In genomic region chr6:31621991-31622390, GRCh38 we compare ENCODE assay signal across 8 cellular contexts. TPM values are rescaled to one million over a fixed set of nuclear protein-coding genes. Genes with fewer than 3 reads are reported as not detected.
DNase-seq lines count a peak whose midpoint lies in the region; ATAC-seq and TF ChIP-seq lines count a peak whose summit lies in the region.

No MANE protein-coding gene starts in this region.

- H2AFZ ChIP-seq in OCI-LY3 (ENCODE audit: low read depth, low read length) (no peak overlapping the region), trophoblast cell (ENCODE audit: insufficient read depth, low read length, poor library complexity) (no peak overlapping the region)

- ATAC-seq in HG03280 (IDR thresholded peaks at IDR 0.05; ENCODE audit: unreplicated experiment), result no peak

- H2BK5ac ChIP-seq in trophoblast cell (ENCODE audit: low read depth, low read length, poor library complexity), result no peak overlapping the region

- WGBS in trophoblast cell (ENCODE audit: extremely low coverage, insufficient coverage, insufficient read length), result no CpG with 5 or more reads among the region's 4 CpGs

- H3K4ac ChIP-seq in trophoblast cell (ENCODE audit: low read depth, low read length), result peak overlapping the region; percentile 75

- H3K4me3 ChIP-seq in OCI-LY3 (ENCODE audit: low read length) (peak overlapping the region; percentile 98), trophoblast cell (ENCODE audit: low read depth, low read length) (no peak overlapping the region)

- H3K9me3 Mint-ChIP-seq in endothelial cell (ENCODE audit: unreplicated experiment), result no peaks in the 10 kb centered on the region

- H3K27me3 Mint-ChIP-seq in endothelial cell (ENCODE audit: unreplicated experiment), result peaks cover 8% of the 10 kb centered on the region

- H3K14ac ChIP-seq in trophoblast cell (ENCODE audit: low read length), result peak overlapping the region; percentile 61

- peaks cover 46% of the 10 kb centered on the region for H3K79me2 ChIP-seq in OCI-LY3 (ENCODE audit: low read length)
- peaks cover 17% of the 10 kb centered on the region for H3K79me2 ChIP-seq in trophoblast cell (ENCODE audit: control insufficient read depth, insufficient read depth, low read length, poor library complexity)

- no peak overlapping the region for H2BK120ac ChIP-seq in trophoblast cell (ENCODE audit: insufficient read depth, low read length, poor library complexity)

- H3K4me1 ChIP-seq in OCI-LY3 (ENCODE audit: low read length) (peaks cover 14% of the 10 kb centered on the region), trophoblast cell (ENCODE audit: control insufficient read depth in 1 of 2, insufficient read depth in 2 of 2, low read length in 2 of 2) (peaks cover 4 to 7% of the 10 kb centered on the region in 2 experiments)

- DNase-seq in EL, result peak; percentile 48
- DNase-seq in endothelial cell (ENCODE audit: low spot score), result no peak
- no peak for DNase-seq in trophoblast cell
- no peak for DNase-seq in islet precursor cell
- no peak for DNase-seq in HUDEP-2 (lab: John Stamatoyannopoulos, UW; ENCODE audit: unreplicated experiment in 76 of 76)
- no peak for DNase-seq in mucosa of gallbladder (ENCODE audit: low spot score)

- H3K4me3 Mint-ChIP-seq in endothelial cell (ENCODE audit: unreplicated experiment), result peak overlapping the region; percentile 96

- H3K4me2 ChIP-seq in OCI-LY3 (ENCODE audit: low read length) (peak overlapping the region; percentile 95), trophoblast cell (ENCODE audit: low read length) (peak overlapping the region; percentile 97)

- H3K23ac ChIP-seq in trophoblast cell (ENCODE audit: low read length), result no peak overlapping the region

- no peak overlapping the region for H4K8ac ChIP-seq in trophoblast cell (ENCODE audit: low read depth, low read length)

- no peak for TF ChIP-seq CTCF in OCI-LY3 (IDR thresholded peaks at IDR 0.05; ENCODE audit: low read depth, low read length)
- TF ChIP-seq CTCF in endothelial cell (IDR thresholded peaks at IDR 0.05; ENCODE audit: unreplicated experiment), result no peak

- H4K91ac ChIP-seq in trophoblast cell (ENCODE audit: low read depth, low read length), result peak overlapping the region; percentile 2

- H3K36me3 ChIP-seq in OCI-LY3 (replicated peaks; ENCODE audit: low read depth, low read length) (peaks cover 48% of the 10 kb centered on the region), trophoblast cell (ENCODE audit: control insufficient read depth in 1 of 2, insufficient read depth in 2 of 2, low read length in 2 of 2) (peaks cover 39% of the 10 kb centered on the region in 2 experiments)

- peak overlapping the region; percentile 94 for H3K27ac Mint-ChIP-seq in endothelial cell (ENCODE audit: unreplicated experiment)

- H3K27ac ChIP-seq in OCI-LY3 (ENCODE audit: low read length) (peak overlapping the region; percentile 85; the same call in 1 of the 2 replicates), trophoblast cell (ENCODE audit: low read depth, low read length) (peak overlapping the region; percentile 64)

- H3K27me3 ChIP-seq in OCI-LY3 (ENCODE audit: low read depth, low read length), result no peaks in the 10 kb centered on the region
- no peaks in the 10 kb centered on the region for H3K27me3 ChIP-seq in trophoblast cell (ENCODE audit: insufficient read depth, low read length)

- H3K4me1 Mint-ChIP-seq in endothelial cell (ENCODE audit: unreplicated experiment), result peaks cover 20% of the 10 kb centered on the region

- no peak overlapping the region for H4K12ac ChIP-seq in trophoblast cell (ENCODE audit: low read depth, low read length)

- H3K18ac ChIP-seq in trophoblast cell (ENCODE audit: low read length), result no peak overlapping the region

- no peaks in the 10 kb centered on the region for H3K9me3 ChIP-seq in OCI-LY3 (ENCODE audit: insufficient read depth, low read length)
- no peaks in the 10 kb centered on the region for H3K9me3 ChIP-seq in trophoblast cell (ENCODE audit: insufficient read depth, low read depth, low read length)

- H2AK5ac ChIP-seq in trophoblast cell (ENCODE audit: low read length), result no peak overlapping the region

- H3K36me3 Mint-ChIP-seq in endothelial cell (ENCODE audit: low read depth, unreplicated experiment), result peaks cover 31% of the 10 kb centered on the region

- H2BK12ac ChIP-seq in trophoblast cell (ENCODE audit: low read length), result no peak overlapping the region

- H3K79me1 ChIP-seq in trophoblast cell (ENCODE audit: low read length), result peaks cover 7% of the 10 kb centered on the region

- H3K9ac ChIP-seq in OCI-LY3 (ENCODE audit: low read length), result peak overlapping the region; percentile 99
- peak overlapping the region; percentile 68 for H3K9ac ChIP-seq in trophoblast cell (ENCODE audit: low read length)

- peaks cover 18% of the 10 kb centered on the region for H4K20me1 ChIP-seq in OCI-LY3 (ENCODE audit: insufficient read depth, low read length)

RNA-seq across cellular contexts. Expression of gene PRRC2A, which starts 1.5 kb away (rescaled TPM):
- total RNA-seq in endothelial cell (ENCODE audit: unreplicated experiment) (149 TPM), mucosa of gallbladder (162 TPM)
- polyA plus RNA-seq in trophoblast cell (2013), result 98.0 and 98.6 TPM in 2 replicates

RNA-seq across cellular contexts. Expression of gene AIF1, which starts 7.0 kb away (rescaled TPM):
- total RNA-seq in endothelial cell (ENCODE audit: unreplicated experiment) (22.8 TPM), mucosa of gallbladder (26.8 TPM)
- polyA plus RNA-seq in trophoblast cell (2013), result not detected in 2 replicates

RNA-seq across cellular contexts. Expression of gene NCR3, which starts 29.2 kb away (rescaled TPM):
- total RNA-seq in endothelial cell (ENCODE audit: unreplicated experiment) (not detected), mucosa of gallbladder (not detected)
- polyA plus RNA-seq in trophoblast cell (2013), result not detected in 2 replicates

RNA-seq across cellular contexts. Expression of gene BAG6, which starts 30.5 kb away (rescaled TPM):
- 312 TPM for total RNA-seq in endothelial cell (ENCODE audit: unreplicated experiment)
- polyA plus RNA-seq in trophoblast cell (2013), result 204 and 206 TPM in 2 replicates
- total RNA-seq in mucosa of gallbladder, result 288 TPM

RNA-seq across cellular contexts. Expression of gene APOM, which starts 33.7 kb away (rescaled TPM):
- total RNA-seq in endothelial cell (ENCODE audit: unreplicated experiment) (0.92 TPM), mucosa of gallbladder (2.2 TPM)
- polyA plus RNA-seq in trophoblast cell (2013), result 1.6 and 1.7 TPM in 2 replicates
